8 cellular contexts compared by ENCODE assay signal in genomic region chr4:54226399-54227260, GRCh38. TPM values are rescaled to one million over a fixed set of nuclear protein-coding genes. Genes with fewer than 3 reads are reported as not detected.
DNase-seq lines count a peak whose midpoint lies in the region; ATAC-seq and TF ChIP-seq lines count a peak whose summit lies in the region.

No MANE protein-coding gene starts in this region.

- TF ChIP-seq CTCF in SK-N-SH (IDR thresholded peaks at IDR 0.05) (no peak), mammary epithelial cell (conservative IDR thresholded peaks at IDR 0.05 in 1 of 2, IDR thresholded peaks at IDR 0.05 in 1 of 2; ENCODE audit: extremely low read depth in 1 of 2, insufficient read depth in 1 of 2, low read depth in 1 of 2, low read length in 2 of 2) (no peak), left lung (IDR thresholded peaks at IDR 0.05) (no peak)

- H3K79me2 ChIP-seq in SK-N-SH (ENCODE audit: insufficient read depth) (peaks cover 18% of the 10 kb centered on the region), mammary epithelial cell (ENCODE audit: insufficient read depth, low read length) (no peaks in the 10 kb centered on the region)

- no TSS peak for BruUV-seq in mammary epithelial cell (replicated peaks; lab: Mats Ljungman, UMichigan)

- dilution Hi-C loops in mammary epithelial cell (cut with HindIII; ENCODE audit: low sequenced_read_pairs), result no loop called here

- POLR2A ChIA-PET in SK-N-SH (lab: Yijun Ruan, JAX), result interaction anchor here (1.4 kb wide), 1 partner anchor 524 kb away, joined by 3 read pairs; no protein-coding TSS in a partner anchor

- no peak for ATAC-seq in SK-N-SH treated with all-trans-retinoic acid at 6 μM for 48 hours
- peak; percentile 52 for ATAC-seq in left lung

- H3K36me3 ChIP-seq in SK-N-SH (replicated peaks in 1 of 2; ENCODE audit: control insufficient read depth in 1 of 2, insufficient read depth in 2 of 2, low read length in 1 of 2), result no peaks in the 10 kb centered on the region
- H3K36me3 ChIP-seq in mammary epithelial cell (ENCODE audit: insufficient read depth, low read length), result no peaks in the 10 kb centered on the region
- H3K36me3 ChIP-seq in left lung, result no peaks in the 10 kb centered on the region
- no peaks in the 10 kb centered on the region for H3K36me3 ChIP-seq in subcutaneous abdominal adipose tissue (ENCODE audit: control insufficient read depth in 5 of 5, insufficient read depth in 5 of 5, low read length in 5 of 5)

- H3K9me2 ChIP-seq in SK-N-SH, result no peaks in the 10 kb centered on the region

- H2AFZ ChIP-seq in SK-N-SH (ENCODE audit: low read depth) (peak overlapping the region; percentile 84), mammary epithelial cell (ENCODE audit: low read depth, low read length) (peak overlapping the region; percentile 97)

- DNase-seq in SK-N-SH, result no peak
- DNase-seq in mammary epithelial cell, result no peak
- DNase-seq in left lung, result peak; percentile 70 to 76
- DNase-seq in T-helper 9 cell, result no peak
- no peak for DNase-seq in NCI-H1930 (lab: John Stamatoyannopoulos, UW)
- DNase-seq in activated CD8-positive, alpha-beta memory T cell treated with anti-CD3 and anti-CD28 coated beads, Interleukin-2, amount 50 U/mL, for 4 hours, result no peak

- H3K4me2 ChIP-seq in SK-N-SH (peak overlapping the region; percentile 92), mammary epithelial cell (ENCODE audit: insufficient read depth, low read depth, low read length) (peak overlapping the region; percentile 93)

- H3K4me1 ChIP-seq in SK-N-SH (ENCODE audit: control insufficient read depth in 1 of 2, insufficient read depth in 2 of 2, low read depth in 1 of 2, low read length in 1 of 2), result peaks cover 0 to 20% of the 10 kb centered on the region in 2 experiments; a peak in 2 of 4 replicates
- H3K4me1 ChIP-seq in mammary epithelial cell (ENCODE audit: insufficient read depth, low read length), result peaks cover 23% of the 10 kb centered on the region
- peaks cover 0 to 43% of the 10 kb centered on the region in 2 donors for H3K4me1 ChIP-seq in left lung
- H3K4me1 ChIP-seq in subcutaneous abdominal adipose tissue (ENCODE audit: control insufficient read depth in 5 of 5, insufficient read depth in 5 of 5, low read length in 5 of 5), result peaks cover 1 to 53% (median 50%) of the 10 kb centered on the region in 5 donors

- 90% methylated on average over 35 of the region's 47 CpGs for WGBS in SK-N-SH (ENCODE audit: low lambda C conversion rate)
- 58% methylated on average over 36 of the region's 47 CpGs for WGBS in mammary epithelial cell (ENCODE audit: low coverage, missing lambda C conversion rate)

- peaks cover 12% of the 10 kb centered on the region for H3F3A ChIP-seq in SK-N-SH (replicated peaks; ENCODE audit: insufficient read depth)

- H4K20me1 ChIP-seq in SK-N-SH (ENCODE audit: insufficient read depth) (no peaks in the 10 kb centered on the region; the same call in 1 of the 2 replicates), mammary epithelial cell (ENCODE audit: insufficient read depth, low read length) (no peaks in the 10 kb centered on the region)

- no peaks in the 10 kb centered on the region for H3K27me3 ChIP-seq in SK-N-SH (ENCODE audit: insufficient read depth)
- H3K27me3 ChIP-seq in mammary epithelial cell (ENCODE audit: insufficient read depth, low read length), result peaks cover 17% of the 10 kb centered on the region
- peaks cover 75 to 100% of the 10 kb centered on the region in 2 donors for H3K27me3 ChIP-seq in left lung
- peaks cover 43 to 76% (median 61%) of the 10 kb centered on the region in 5 donors for H3K27me3 ChIP-seq in subcutaneous abdominal adipose tissue (ENCODE audit: control insufficient read depth in 5 of 5, insufficient read depth in 4 of 5, low read length in 5 of 5)

- no peak overlapping the region for H3K9ac ChIP-seq in SK-N-SH
- H3K9ac ChIP-seq in mammary epithelial cell (ENCODE audit: insufficient read depth, low read length), result no peak overlapping the region
- H3K9ac ChIP-seq in subcutaneous abdominal adipose tissue (ENCODE audit: low read length in 5 of 5), result peak overlapping the region in 3 of 5 donors; percentile 51 to 56 (median 52)

- intact Hi-C loops in mammary epithelial cell (cut with micrococcal nuclease), result no loop called here
- intact Hi-C loops in left lung (cut with DNase I), result loop anchor here in 1 of 2 donors (5.0 kb wide), 1 partner anchor 319 kb away; no protein-coding TSS in a partner anchor

- no peak for TF ChIP-seq RAD21 in SK-N-SH (IDR thresholded peaks at IDR 0.05; ENCODE audit: low read length)

- H3K4me3 ChIP-seq in SK-N-SH (ENCODE audit: low read depth in 2 of 2, low read length in 1 of 2), result peak overlapping the region; percentile 64 to 85; a peak in 2 of 4 replicates
- no peak overlapping the region for H3K4me3 ChIP-seq in mammary epithelial cell (replicated peaks in 1 of 3; ENCODE audit: insufficient read depth in 1 of 3, low read depth in 2 of 3, low read length in 3 of 3)
- H3K4me3 ChIP-seq in left lung, result peak overlapping the region; percentile 17 to 23
- peak overlapping the region; percentile 61 to 73 (median 64) for H3K4me3 ChIP-seq in subcutaneous abdominal adipose tissue (ENCODE audit: low read depth in 1 of 5, low read length in 5 of 5)

- in situ Hi-C loops in mammary epithelial cell (cut with MboI; ENCODE audit: low sequenced_read_pairs in 2 of 2), result loop anchor here (5.0 to 25.0 kb wide), 8 partner anchors 319 to 1989 kb away; partner anchors contain the start of gene LNX1 (in 1 of the 2)

- H3K27ac ChIP-seq in SK-N-SH (ENCODE audit: low read depth in 2 of 2, low read length in 1 of 2) (peak overlapping the region in 1 of 2 experiments; percentile 90; a peak in 3 of 4 replicates), mammary epithelial cell (ENCODE audit: insufficient read depth, low read depth, low read length) (no peak overlapping the region), left lung (peak overlapping the region in 1 of 2 donors; percentile 72), subcutaneous abdominal adipose tissue (ENCODE audit: low read depth, low read length) (peak overlapping the region; percentile 16)

- no peak for TF ChIP-seq EP300 in SK-N-SH (IDR thresholded peaks at IDR 0.05; ENCODE audit: borderline replicate concordance in 1 of 2, low read depth in 1 of 2, low read length in 1 of 2)

- H3K9me3 ChIP-seq in SK-N-SH (no peaks in the 10 kb centered on the region), mammary epithelial cell (replicated peaks; ENCODE audit: insufficient read depth, low read length) (no peaks in the 10 kb centered on the region), left lung (no peaks in the 10 kb centered on the region), subcutaneous abdominal adipose tissue (ENCODE audit: control insufficient read depth in 5 of 5, low read length in 5 of 5) (no peaks in the 10 kb centered on the region)

- CTCF ChIA-PET in SK-N-SH (lab: Yijun Ruan, JAX) (interaction anchor here (0.8 to 6.1 kb wide), 13 partner anchors 8 to 1992 kb away, joined by 3 to 94 read pairs (median 7); no protein-coding TSS in a partner anchor), mammary epithelial cell (lab: Charles Lee; ENCODE audit: low non-redundant PET) (no interaction called here)

TF ChIP-seq in SK-N-SH, 30 proteins besides CTCF, POLR2A, EP300 and RAD21 (continues in another document):
- no peak for TF ChIP-seq POLR2AphosphoS5 (IDR thresholded peaks at IDR 0.05; ENCODE audit: low read depth, low read length)
- no peak for TF ChIP-seq IRF3 (IDR thresholded peaks at IDR 0.05; ENCODE audit: low read depth, low read length)
- no peak for TF ChIP-seq FOSL2 (IDR thresholded peaks at IDR 0.05; ENCODE audit: borderline replicate concordance, low read depth)

TF ChIP-seq in SK-N-SH treated with all-trans-retinoic acid at 6 μM for 48 hours, 23 proteins besides CTCF, POLR2A, EP300 and RAD21 (continues in another document):
- TF ChIP-seq CREB5 (CRISPR knock-in tag; IDR thresholded peaks at IDR 0.05; ENCODE audit: low read depth), result no peak
- TF ChIP-seq TSHZ2 (CRISPR knock-in tag; IDR thresholded peaks at IDR 0.05), result no peak
- no peak for TF ChIP-seq TCF4 (CRISPR knock-in tag; IDR thresholded peaks at IDR 0.05; ENCODE audit: borderline replicate concordance)
- no peak for TF ChIP-seq ZFP3 (CRISPR knock-in tag; IDR thresholded peaks at IDR 0.05)

RNA-seq across cellular contexts. Expression of gene PDGFRA, which starts 2.5 kb away (rescaled TPM):
- polyA plus RNA-seq in SK-N-SH (2012; rRNA removed) (25.3 and 28.6 TPM in 2 replicates), mammary epithelial cell (0.20 TPM)
- polyA plus RNA-seq in SK-N-SH (2012; cell fraction: cytosol; rRNA removed), result 29.6 and 34.0 TPM in 2 replicates
- 17.9 and 26.6 TPM in 2 replicates for polyA plus RNA-seq in SK-N-SH (2012; cell fraction: nucleus; rRNA removed)
- total RNA-seq in mammary epithelial cell (1 to 10 TPM in 1 of 2 donors, under 1 TPM in 1; 0.33 to 2.2 TPM), left lung (100 to 1,000 TPM in 1 of 2 donors, 10 to 100 TPM in 1; 50.3 to 104 TPM)
- not detected for polyA minus RNA-seq in mammary epithelial cell

Comparison
In these comparisons a context has a peak if more than half of its experiments do, and no peak if none do; other contexts are left out.
1. DNase-seq: peak in left lung (2 of 2); none in SK-N-SH (single experiment), mammary epithelial cell (single experiment), T-helper 9 cell (single experiment), NCI-H1930 (0 of 2) and activated CD8-positive, alpha-beta memory T cell treated with anti-CD3 and anti-CD28 coated beads, Interleukin-2, amount 50 U/mL, for 4 hours (single experiment).
2. H3K4me3 ChIP-seq: peak in SK-N-SH (2 of 2), left lung (2 of 2) and subcutaneous abdominal adipose tissue (5 of 5); none in mammary epithelial cell (0 of 3).
3. H3K9ac ChIP-seq: peak in subcutaneous abdominal adipose tissue (3 of 5); none in SK-N-SH (single experiment) and mammary epithelial cell (single experiment).
4. RNA of gene PDGFRA, which starts 2.5 kb away (total RNA-seq): 50.3 to 104 TPM in left lung; 0.33 to 2.2 TPM in mammary epithelial cell; every median in the first group is over 10 times any median in the second.